In the genomic region with DNA sequence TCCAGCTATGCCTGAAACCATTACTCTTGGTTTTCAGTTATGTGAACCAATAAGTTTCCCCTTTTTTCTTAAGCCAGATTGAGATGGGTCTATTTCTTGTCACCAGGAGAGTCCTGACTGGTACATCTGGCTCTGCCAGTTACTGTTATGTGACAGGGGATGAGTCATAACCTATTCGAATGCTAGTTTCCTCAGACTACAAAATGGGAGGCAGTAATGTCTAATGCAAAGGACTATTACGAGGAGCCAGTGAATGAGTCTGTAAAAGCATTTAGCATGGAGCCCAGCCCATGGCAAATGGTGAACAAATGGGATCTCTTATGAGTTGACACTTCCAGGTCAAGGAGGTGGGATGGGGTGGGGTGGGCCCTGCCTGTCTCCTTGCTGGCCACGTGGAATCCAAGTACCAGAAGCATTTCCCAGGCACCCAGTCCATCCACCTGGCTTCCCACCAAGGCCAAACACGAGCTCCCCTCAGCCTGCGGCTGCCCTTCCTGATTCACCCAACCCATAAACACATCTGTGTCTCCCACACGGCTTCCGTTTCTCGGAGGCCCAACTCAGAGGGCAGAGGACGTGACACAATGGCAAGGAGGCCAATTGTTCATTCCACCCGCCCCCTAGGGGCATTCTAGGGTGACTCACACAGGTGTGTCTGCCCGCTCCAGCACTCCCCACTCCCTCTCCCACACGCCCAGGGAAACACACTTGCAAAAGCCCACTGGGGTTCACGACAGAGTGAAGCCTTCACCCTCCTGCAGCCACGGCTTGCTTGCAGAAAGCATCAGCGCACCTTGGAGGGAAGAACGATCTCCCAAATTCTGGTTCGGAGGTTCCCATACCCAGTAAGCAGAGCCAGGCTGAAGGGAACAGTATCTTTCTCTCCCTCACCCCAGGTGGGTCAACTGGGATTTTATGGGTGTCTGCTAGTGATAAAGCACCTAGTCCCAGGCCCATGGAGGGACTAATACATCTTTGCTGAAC, we compare ENCODE assay signal across 1 cellular context.
TF ChIP-seq lines count a peak whose summit lies in the region.

No MANE protein-coding gene starts in this region.

TF ChIP-seq in GM23338, 12 proteins besides CTCF, POLR2A, EP300 and RAD21 (continued from another document):
- TF ChIP-seq, protein P1, sequence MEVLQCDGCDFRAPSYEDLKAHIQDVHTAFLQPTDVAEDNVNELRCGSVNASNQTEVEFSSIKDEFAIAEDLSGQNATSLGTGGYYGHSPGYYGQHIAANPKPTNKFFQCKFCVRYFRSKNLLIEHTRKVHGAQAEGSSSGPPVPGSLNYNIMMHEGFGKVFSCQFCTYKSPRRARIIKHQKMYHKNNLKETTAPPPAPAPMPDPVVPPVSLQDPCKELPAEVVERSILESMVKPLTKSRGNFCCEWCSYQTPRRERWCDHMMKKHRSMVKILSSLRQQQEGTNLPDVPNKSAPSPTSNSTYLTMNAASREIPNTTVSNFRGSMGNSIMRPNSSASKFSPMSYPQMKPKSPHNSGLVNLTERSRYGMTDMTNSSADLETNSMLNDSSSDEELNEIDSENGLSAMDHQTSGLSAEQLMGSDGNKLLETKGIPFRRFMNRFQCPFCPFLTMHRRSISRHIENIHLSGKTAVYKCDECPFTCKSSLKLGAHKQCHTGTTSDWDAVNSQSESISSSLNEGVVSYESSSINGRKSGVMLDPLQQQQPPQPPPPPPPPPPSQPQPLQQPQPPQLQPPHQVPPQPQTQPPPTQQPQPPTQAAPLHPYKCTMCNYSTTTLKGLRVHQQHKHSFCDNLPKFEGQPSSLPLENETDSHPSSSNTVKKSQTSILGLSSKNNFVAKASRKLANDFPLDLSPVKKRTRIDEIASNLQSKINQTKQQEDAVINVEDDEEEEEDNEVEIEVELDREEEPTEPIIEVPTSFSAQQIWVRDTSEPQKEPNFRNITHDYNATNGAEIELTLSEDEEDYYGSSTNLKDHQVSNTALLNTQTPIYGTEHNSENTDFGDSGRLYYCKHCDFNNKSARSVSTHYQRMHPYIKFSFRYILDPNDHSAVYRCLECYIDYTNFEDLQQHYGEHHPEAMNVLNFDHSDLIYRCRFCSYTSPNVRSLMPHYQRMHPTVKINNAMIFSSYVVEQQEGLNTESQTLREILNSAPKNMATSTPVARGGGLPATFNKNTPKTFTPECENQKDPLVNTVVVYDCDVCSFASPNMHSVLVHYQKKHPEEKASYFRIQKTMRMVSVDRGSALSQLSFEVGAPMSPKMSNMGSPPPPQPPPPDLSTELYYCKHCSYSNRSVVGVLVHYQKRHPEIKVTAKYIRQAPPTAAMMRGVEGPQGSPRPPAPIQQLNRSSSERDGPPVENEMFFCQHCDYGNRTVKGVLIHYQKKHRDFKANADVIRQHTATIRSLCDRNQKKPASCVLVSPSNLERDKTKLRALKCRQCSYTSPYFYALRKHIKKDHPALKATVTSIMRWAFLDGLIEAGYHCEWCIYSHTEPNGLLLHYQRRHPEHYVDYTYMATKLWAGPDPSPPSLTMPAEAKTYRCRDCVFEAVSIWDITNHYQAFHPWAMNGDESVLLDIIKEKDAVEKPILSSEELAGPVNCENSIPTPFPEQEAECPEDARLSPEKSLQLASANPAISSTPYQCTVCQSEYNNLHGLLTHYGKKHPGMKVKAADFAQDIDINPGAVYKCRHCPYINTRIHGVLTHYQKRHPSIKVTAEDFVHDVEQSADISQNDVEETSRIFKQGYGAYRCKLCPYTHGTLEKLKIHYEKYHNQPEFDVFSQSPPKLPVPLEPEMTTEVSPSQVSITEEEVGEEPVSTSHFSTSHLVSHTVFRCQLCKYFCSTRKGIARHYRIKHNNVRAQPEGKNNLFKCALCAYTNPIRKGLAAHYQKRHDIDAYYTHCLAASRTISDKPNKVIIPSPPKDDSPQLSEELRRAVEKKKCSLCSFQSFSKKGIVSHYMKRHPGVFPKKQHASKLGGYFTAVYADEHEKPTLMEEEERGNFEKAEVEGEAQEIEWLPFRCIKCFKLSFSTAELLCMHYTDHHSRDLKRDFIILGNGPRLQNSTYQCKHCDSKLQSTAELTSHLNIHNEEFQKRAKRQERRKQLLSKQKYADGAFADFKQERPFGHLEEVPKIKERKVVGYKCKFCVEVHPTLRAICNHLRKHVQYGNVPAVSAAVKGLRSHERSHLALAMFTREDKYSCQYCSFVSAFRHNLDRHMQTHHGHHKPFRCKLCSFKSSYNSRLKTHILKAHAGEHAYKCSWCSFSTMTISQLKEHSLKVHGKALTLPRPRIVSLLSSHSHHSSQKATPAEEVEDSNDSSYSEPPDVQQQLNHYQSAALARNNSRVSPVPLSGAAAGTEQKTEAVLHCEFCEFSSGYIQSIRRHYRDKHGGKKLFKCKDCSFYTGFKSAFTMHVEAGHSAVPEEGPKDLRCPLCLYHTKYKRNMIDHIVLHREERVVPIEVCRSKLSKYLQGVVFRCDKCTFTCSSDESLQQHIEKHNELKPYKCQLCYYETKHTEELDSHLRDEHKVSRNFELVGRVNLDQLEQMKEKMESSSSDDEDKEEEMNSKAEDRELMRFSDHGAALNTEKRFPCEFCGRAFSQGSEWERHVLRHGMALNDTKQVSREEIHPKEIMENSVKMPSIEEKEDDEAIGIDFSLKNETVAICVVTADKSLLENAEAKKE (CRISPR knock-in tag; IDR thresholded peaks at IDR 0.05) = no peak
- TF ChIP-seq JUNB (IDR thresholded peaks at IDR 0.05; ENCODE audit: unreplicated experiment) (no peak), CREB1 (CRISPR knock-in tag; IDR thresholded peaks at IDR 0.05; ENCODE audit: low read depth) (no peak), STAT1 (IDR thresholded peaks at IDR 0.05; ENCODE audit: unreplicated experiment) (no peak)
- TF ChIP-seq, protein P2, sequence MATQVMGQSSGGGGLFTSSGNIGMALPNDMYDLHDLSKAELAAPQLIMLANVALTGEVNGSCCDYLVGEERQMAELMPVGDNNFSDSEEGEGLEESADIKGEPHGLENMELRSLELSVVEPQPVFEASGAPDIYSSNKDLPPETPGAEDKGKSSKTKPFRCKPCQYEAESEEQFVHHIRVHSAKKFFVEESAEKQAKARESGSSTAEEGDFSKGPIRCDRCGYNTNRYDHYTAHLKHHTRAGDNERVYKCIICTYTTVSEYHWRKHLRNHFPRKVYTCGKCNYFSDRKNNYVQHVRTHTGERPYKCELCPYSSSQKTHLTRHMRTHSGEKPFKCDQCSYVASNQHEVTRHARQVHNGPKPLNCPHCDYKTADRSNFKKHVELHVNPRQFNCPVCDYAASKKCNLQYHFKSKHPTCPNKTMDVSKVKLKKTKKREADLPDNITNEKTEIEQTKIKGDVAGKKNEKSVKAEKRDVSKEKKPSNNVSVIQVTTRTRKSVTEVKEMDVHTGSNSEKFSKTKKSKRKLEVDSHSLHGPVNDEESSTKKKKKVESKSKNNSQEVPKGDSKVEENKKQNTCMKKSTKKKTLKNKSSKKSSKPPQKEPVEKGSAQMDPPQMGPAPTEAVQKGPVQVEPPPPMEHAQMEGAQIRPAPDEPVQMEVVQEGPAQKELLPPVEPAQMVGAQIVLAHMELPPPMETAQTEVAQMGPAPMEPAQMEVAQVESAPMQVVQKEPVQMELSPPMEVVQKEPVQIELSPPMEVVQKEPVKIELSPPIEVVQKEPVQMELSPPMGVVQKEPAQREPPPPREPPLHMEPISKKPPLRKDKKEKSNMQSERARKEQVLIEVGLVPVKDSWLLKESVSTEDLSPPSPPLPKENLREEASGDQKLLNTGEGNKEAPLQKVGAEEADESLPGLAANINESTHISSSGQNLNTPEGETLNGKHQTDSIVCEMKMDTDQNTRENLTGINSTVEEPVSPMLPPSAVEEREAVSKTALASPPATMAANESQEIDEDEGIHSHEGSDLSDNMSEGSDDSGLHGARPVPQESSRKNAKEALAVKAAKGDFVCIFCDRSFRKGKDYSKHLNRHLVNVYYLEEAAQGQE (IDR thresholded peaks at IDR 0.05; ENCODE audit: unreplicated experiment) = no peak
